ENCODE assay signal across 1 cellular context in genomic region chr1:205443585-205444299, GRCh38.
TF ChIP-seq lines count a peak whose summit lies in the region.

No MANE protein-coding gene starts in this region.

TF ChIP-seq in HepG2, 621 proteins besides CTCF, POLR2A, EP300 and RAD21:
- TF ChIP-seq CENPBD1 (CRISPR knock-in tag; IDR thresholded peaks at IDR 0.05; ENCODE audit: borderline replicate concordance, low read depth) (no peak), POLR2G (IDR thresholded peaks at IDR 0.05; ENCODE audit: low read depth, low read length) (peak; percentile 18; the same call in 1 of the 2 replicates), RBFOX2 (IDR thresholded peaks at IDR 0.05; ENCODE audit: low read depth, low read length) (peak; percentile 51; the same call in 1 of the 2 replicates)
